Comparison of ENCODE assay signal across 1 cellular context in the genomic region with DNA sequence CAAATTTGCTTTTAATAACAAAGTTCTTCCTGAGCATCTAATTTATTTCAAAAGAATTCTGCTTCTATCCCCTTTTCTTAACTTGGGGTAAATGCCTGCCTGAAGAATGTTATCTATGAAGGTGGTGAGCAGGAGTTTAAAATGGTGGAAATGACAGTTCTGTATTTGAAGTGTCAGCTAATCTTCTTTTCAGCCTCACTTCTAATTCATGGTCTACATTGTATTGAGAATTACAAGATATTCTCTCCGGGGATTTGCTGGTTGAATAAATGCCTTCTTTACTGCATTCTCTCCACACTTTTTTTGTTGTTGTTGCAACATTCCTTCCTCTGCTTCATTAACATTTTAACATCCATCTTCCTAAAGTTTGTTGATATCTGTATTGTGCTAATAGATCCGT.
A peak's percentile ranks its signal among the peaks of the same experiment; 100 is the strongest.
TF ChIP-seq lines count a peak whose summit lies in the region.

No MANE protein-coding gene starts in this region.

TF ChIP-seq in H1, 55 proteins besides CTCF, POLR2A, EP300 and RAD21:
- TF ChIP-seq, protein P1, sequence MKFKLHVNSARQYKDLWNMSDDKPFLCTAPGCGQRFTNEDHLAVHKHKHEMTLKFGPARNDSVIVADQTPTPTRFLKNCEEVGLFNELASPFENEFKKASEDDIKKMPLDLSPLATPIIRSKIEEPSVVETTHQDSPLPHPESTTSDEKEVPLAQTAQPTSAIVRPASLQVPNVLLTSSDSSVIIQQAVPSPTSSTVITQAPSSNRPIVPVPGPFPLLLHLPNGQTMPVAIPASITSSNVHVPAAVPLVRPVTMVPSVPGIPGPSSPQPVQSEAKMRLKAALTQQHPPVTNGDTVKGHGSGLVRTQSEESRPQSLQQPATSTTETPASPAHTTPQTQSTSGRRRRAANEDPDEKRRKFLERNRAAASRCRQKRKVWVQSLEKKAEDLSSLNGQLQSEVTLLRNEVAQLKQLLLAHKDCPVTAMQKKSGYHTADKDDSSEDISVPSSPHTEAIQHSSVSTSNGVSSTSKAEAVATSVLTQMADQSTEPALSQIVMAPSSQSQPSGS (IDR thresholded peaks at IDR 0.05; ENCODE audit: low read length) = no peak
- TF ChIP-seq CEBPB (IDR thresholded peaks at IDR 0.05; ENCODE audit: low read depth, low read length) = peak; percentile 35; the same call in 1 of the 2 replicates
